In genomic region chr16:79369796-79370195, GRCh38 we compare ENCODE assay signal across 19 cellular contexts.
DNase-seq lines count a peak whose midpoint lies in the region; ATAC-seq, FAIRE-seq and TF ChIP-seq lines count a peak whose summit lies in the region.
"Had no signal": no experiment of that assay in that cellular context is flagged by ENCODE, and none has a peak within 500 bp of the region (broad histone marks: within the 10 kb centered on the region; RNA-seq: fewer than 3 reads in every experiment).

No MANE protein-coding gene starts in this region.

- H3K27me3 ChIP-seq in bronchial epithelial cell (ENCODE audit: control insufficient read depth, insufficient read depth, low read length), result no peaks in the 10 kb centered on the region
- no peaks in the 10 kb centered on the region for H3K27me3 ChIP-seq in lower lobe of right lung (ENCODE audit: low read depth)

- H3K9me3 Mint-ChIP-seq in stimulated activated naive CD8-positive, alpha-beta T cell treated with anti-CD3 and anti-CD28 coated beads, Interleukin-15, Interleukin-2, amounts not matched to agents 100 ng/mL and 50 ng/mL, for 24 hours, result peaks cover 24% of the 10 kb centered on the region
- H3K9me3 Mint-ChIP-seq in stimulated activated naive CD8-positive, alpha-beta T cell treated with anti-CD3 and anti-CD28 coated beads, Interleukin-15, amount 100 ng/mL, for 72 hours, result peaks cover 13 to 29% of the 10 kb centered on the region in 2 donors

- no peak overlapping the region for H3K27ac ChIP-seq in lower lobe of right lung

- H3K27ac Mint-ChIP-seq in stimulated activated naive CD8-positive, alpha-beta T cell treated with anti-CD3 and anti-CD28 coated beads, Interleukin-15, Interleukin-2, amounts not matched to agents 100 ng/mL and 50 ng/mL, for 24 hours, result peak overlapping the region; percentile 17
- H3K27ac Mint-ChIP-seq in stimulated activated naive CD8-positive, alpha-beta T cell treated with anti-CD3 and anti-CD28 coated beads, Interleukin-15, amount 100 ng/mL, for 72 hours, result no peak overlapping the region
- H3K27ac Mint-ChIP-seq: IgD-negative memory B cell had no signal

- no peak overlapping the region for H3K4me3 Mint-ChIP-seq in stimulated activated naive CD8-positive, alpha-beta T cell treated with anti-CD3 and anti-CD28 coated beads, Interleukin-15, Interleukin-2, amounts not matched to agents 100 ng/mL and 50 ng/mL, for 24 hours
- H3K4me3 Mint-ChIP-seq in stimulated activated naive CD8-positive, alpha-beta T cell treated with anti-CD3 and anti-CD28 coated beads, Interleukin-15, amount 100 ng/mL, for 72 hours, result no peak overlapping the region
- H3K4me3 Mint-ChIP-seq: IgD-negative memory B cell had no signal

- peaks cover 9% of the 10 kb centered on the region for H3K9me3 ChIP-seq in lower lobe of right lung

- FAIRE-seq in bronchial epithelial cell (lab: Jason Lieb, UNC) (no peak), urothelium cell line (lab: Jason Lieb, UNC) (no peak)
- FAIRE-seq: A204.1, GM12892 had no signal

- DNase-seq in stimulated activated naive CD8-positive, alpha-beta T cell treated with anti-CD3 and anti-CD28 coated beads, Interleukin-15, amount 100 ng/mL, for 72 hours, result no peak
- peak; percentile 15 for DNase-seq in bronchial epithelial cell (ENCODE audit: low read depth)
- peak; percentile 5 for DNase-seq in kidney glomerular epithelial cell (lab: John Stamatoyannopoulos, UW)
- peak; percentile 58 for DNase-seq in urothelium cell line (ENCODE audit: low spot score)
- no peak for DNase-seq in NCI-H146 (lab: John Stamatoyannopoulos, UW)
- DNase-seq in NCI-H2029 (lab: John Stamatoyannopoulos, UW), result no peak
- no peak for DNase-seq in lower lobe of right lung
- DNase-seq: AML-193, DMS79 treated with DMSO at 0.1 percent for 48 hours, GDM1, GOT3, NCI-H1436 treated with DMSO at 0.1 percent for 48 hours, NCI-H2107, NCI-H69 had no signal

- H3K4me1 ChIP-seq in lower lobe of right lung, result no peaks in the 10 kb centered on the region

- H3K4me3 ChIP-seq in bronchial epithelial cell (ENCODE audit: low read depth, low read length) (no peak overlapping the region), lower lobe of right lung (no peak overlapping the region)

- H3K36me3 Mint-ChIP-seq in stimulated activated naive CD8-positive, alpha-beta T cell treated with anti-CD3 and anti-CD28 coated beads, Interleukin-15, Interleukin-2, amounts not matched to agents 100 ng/mL and 50 ng/mL, for 24 hours (ENCODE audit: low read depth), result peaks cover 9% of the 10 kb centered on the region

- H3K36me3 ChIP-seq in bronchial epithelial cell (ENCODE audit: control insufficient read depth, insufficient read depth, low read length), result no peaks in the 10 kb centered on the region
- no peaks in the 10 kb centered on the region for H3K36me3 ChIP-seq in lower lobe of right lung

- no peak for TF ChIP-seq CTCF in bronchial epithelial cell (IDR thresholded peaks at IDR 0.05; ENCODE audit: insufficient read depth, low read length, severe bottlenecking)
- no peak for TF ChIP-seq CTCF in lower lobe of right lung (IDR thresholded peaks at IDR 0.05)

- peaks cover 18% of the 10 kb centered on the region for H3K4me1 Mint-ChIP-seq in stimulated activated naive CD8-positive, alpha-beta T cell treated with anti-CD3 and anti-CD28 coated beads, Interleukin-15, Interleukin-2, amounts not matched to agents 100 ng/mL and 50 ng/mL, for 24 hours (ENCODE audit: low read depth)
- peaks cover 4% of the 10 kb centered on the region for H3K4me1 Mint-ChIP-seq in stimulated activated naive CD8-positive, alpha-beta T cell treated with anti-CD3 and anti-CD28 coated beads, Interleukin-15, amount 100 ng/mL, for 72 hours
- H3K4me1 Mint-ChIP-seq: IgD-negative memory B cell had no signal

- intact Hi-C loops in lower lobe of right lung (cut with DNase I), result no loop called here

- H3K27me3 Mint-ChIP-seq in stimulated activated naive CD8-positive, alpha-beta T cell treated with anti-CD3 and anti-CD28 coated beads, Interleukin-15, Interleukin-2, amounts not matched to agents 100 ng/mL and 50 ng/mL, for 24 hours, result peaks cover 5% of the 10 kb centered on the region
- peaks cover 8% of the 10 kb centered on the region for H3K27me3 Mint-ChIP-seq in stimulated activated naive CD8-positive, alpha-beta T cell treated with anti-CD3 and anti-CD28 coated beads, Interleukin-15, amount 100 ng/mL, for 72 hours
- H3K27me3 Mint-ChIP-seq: IgD-negative memory B cell had no signal

- no peak for ATAC-seq in stimulated activated naive CD8-positive, alpha-beta T cell treated with anti-CD3 and anti-CD28 coated beads, Interleukin-15, amount 100 ng/mL, for 72 hours
- no peak for ATAC-seq in lower lobe of right lung
- ATAC-seq: Panc1 had no signal

Comparison
In these comparisons a context has a peak if more than half of its experiments do, and no peak if none do; other contexts are left out.
1. DNase-seq: peak in bronchial epithelial cell (single experiment), kidney glomerular epithelial cell (single experiment) and urothelium cell line (single experiment); none in stimulated activated naive CD8-positive, alpha-beta T cell treated with anti-CD3 and anti-CD28 coated beads, Interleukin-15, amount 100 ng/mL, for 72 hours (0 of 2), NCI-H146 (single experiment), NCI-H2029 (single experiment) and lower lobe of right lung (single experiment).